ENCODE assay signal across 12 cellular contexts in genomic region chr2:15539999-15540398, GRCh38. TPM values are rescaled to one million over a fixed set of nuclear protein-coding genes. Genes with fewer than 3 reads are reported as not detected.
DNase-seq lines count a peak whose midpoint lies in the region; ATAC-seq lines count a peak whose summit lies in the region.
"Had no signal": no experiment of that assay in that cellular context is flagged by ENCODE, and none has a peak within 500 bp of the region (broad histone marks: within the 10 kb centered on the region; RNA-seq: fewer than 3 reads in every experiment).

No MANE protein-coding gene starts in this region.

- H3K4me3 Mint-ChIP-seq in activated naive CD8-positive, alpha-beta T cell treated with anti-CD3 and anti-CD28 coated beads for 36 hours = no peak overlapping the region

- peaks cover 16% of the 10 kb centered on the region for H3K36me3 Mint-ChIP-seq in activated naive CD8-positive, alpha-beta T cell treated with anti-CD3 and anti-CD28 coated beads for 36 hours

- H3K4me1 Mint-ChIP-seq in activated naive CD8-positive, alpha-beta T cell treated with anti-CD3 and anti-CD28 coated beads for 36 hours = peaks cover 10% of the 10 kb centered on the region

- intact Hi-C loops in left cardiac atrium (cut with DNase I) = no loop called here

- peak; percentile 73 for ATAC-seq in GM18858 (IDR thresholded peaks at IDR 0.05; ENCODE audit: unreplicated experiment)
- peak; percentile 83 for ATAC-seq in GM21447 (IDR thresholded peaks at IDR 0.05; ENCODE audit: unreplicated experiment)
- ATAC-seq in HG03103 (IDR thresholded peaks at IDR 0.05; ENCODE audit: low read depth, unreplicated experiment) = peak; percentile 90
- ATAC-seq in left cardiac atrium = no peak
- ATAC-seq: PC-3 had no signal

- H3K9me3 Mint-ChIP-seq in activated naive CD8-positive, alpha-beta T cell treated with anti-CD3 and anti-CD28 coated beads for 36 hours = no peaks in the 10 kb centered on the region

- H3K27me3 Mint-ChIP-seq in activated naive CD8-positive, alpha-beta T cell treated with anti-CD3 and anti-CD28 coated beads for 36 hours = no peaks in the 10 kb centered on the region

- H3K27ac Mint-ChIP-seq in activated naive CD8-positive, alpha-beta T cell treated with anti-CD3 and anti-CD28 coated beads for 36 hours = peak overlapping the region; percentile 26

- no peak for DNase-seq in activated naive CD8-positive, alpha-beta T cell treated with anti-CD3 and anti-CD28 coated beads for 36 hours
- DNase-seq in EL = no peak
- no peak for DNase-seq in retina
- DNase-seq in DMS114 treated with DMSO at 0.1 percent for 48 hours (lab: John Stamatoyannopoulos, UW; ENCODE audit: unreplicated experiment) = no peak
- DNase-seq in left cardiac atrium = no peak
- DNase-seq: caudate nucleus, DMS 273 treated with DMSO at 0.1 percent for 48 hours, NCI-H1436, PC-3 had no signal

RNA-seq across cellular contexts. Expression of gene NBAS, which starts 21.1 kb away (rescaled TPM):
- 10 to 100 TPM; 34.1 to 38.2 TPM for total RNA-seq in activated naive CD8-positive, alpha-beta T cell treated with anti-CD3 and anti-CD28 coated beads for 36 hours
- 10 to 100 TPM; 38.9 to 48.6 TPM for total RNA-seq in left cardiac atrium

RNA-seq across cellular contexts. Expression of gene DDX1, which starts 51.7 kb away (rescaled TPM):
- total RNA-seq in activated naive CD8-positive, alpha-beta T cell treated with anti-CD3 and anti-CD28 coated beads for 36 hours = 100 to 1,000 TPM; 136 to 137 TPM
- total RNA-seq in left cardiac atrium = 100 to 1,000 TPM in 1 of 2 donors, 10 to 100 TPM in 1; 94.5 to 122 TPM

Comparison
In these comparisons a context has a peak if more than half of its experiments do, and no peak if none do; other contexts are left out.
1. ATAC-seq: peak in GM18858 (single experiment), GM21447 (single experiment) and HG03103 (single experiment); none in left cardiac atrium (0 of 2).